Comparison of ENCODE assay signal across 8 cellular contexts in the genomic region with DNA sequence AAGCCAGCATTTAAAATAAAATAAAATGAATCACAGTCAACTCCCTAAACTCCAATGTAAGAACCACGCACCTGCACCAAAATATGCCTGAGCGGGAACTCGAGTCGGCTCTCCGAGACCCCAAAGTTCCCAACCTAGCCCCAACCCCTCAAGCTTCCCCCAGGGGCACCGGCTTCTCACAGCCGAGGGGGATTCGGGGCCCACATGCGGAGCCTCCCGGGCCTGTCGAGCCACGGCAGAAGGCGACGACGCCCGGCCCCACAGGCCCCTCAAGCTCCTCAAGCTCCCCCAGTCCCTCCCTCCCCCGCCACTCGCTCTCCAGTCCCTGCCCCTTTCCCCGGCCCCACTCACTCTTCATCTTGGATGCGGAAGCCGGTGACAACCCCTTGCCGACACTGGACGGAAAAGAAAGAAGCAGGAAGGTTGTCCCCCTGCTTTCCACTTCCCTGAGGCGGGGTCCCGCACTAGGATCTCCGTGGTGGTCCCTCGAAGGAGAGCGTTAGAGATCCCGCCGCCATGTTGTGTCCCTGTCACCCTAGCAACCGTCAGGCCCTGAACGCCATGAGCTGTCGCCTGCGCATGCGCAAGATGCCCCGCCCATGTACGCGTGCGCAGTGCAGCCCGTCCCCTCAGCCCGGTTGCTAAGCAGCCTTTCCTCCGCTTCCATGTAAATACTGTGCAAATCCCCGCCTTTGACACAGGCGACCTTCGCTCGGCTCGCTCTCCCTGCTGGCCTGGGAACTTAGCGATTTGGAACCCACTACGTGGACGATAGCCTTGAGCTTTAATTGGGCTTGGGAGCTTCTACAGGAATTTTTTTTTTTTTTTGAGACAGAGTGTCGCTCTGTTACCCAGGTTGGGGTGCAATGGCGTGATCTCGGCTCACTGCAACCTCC. TPM values are rescaled to one million over a fixed set of nuclear protein-coding genes. Genes with fewer than 3 reads are reported as not detected.
A peak's percentile ranks its signal among the peaks of the same experiment; 100 is the strongest.
DNase-seq lines count a peak whose midpoint lies in the region; ATAC-seq and TF ChIP-seq lines count a peak whose summit lies in the region.

A gene with protein sequence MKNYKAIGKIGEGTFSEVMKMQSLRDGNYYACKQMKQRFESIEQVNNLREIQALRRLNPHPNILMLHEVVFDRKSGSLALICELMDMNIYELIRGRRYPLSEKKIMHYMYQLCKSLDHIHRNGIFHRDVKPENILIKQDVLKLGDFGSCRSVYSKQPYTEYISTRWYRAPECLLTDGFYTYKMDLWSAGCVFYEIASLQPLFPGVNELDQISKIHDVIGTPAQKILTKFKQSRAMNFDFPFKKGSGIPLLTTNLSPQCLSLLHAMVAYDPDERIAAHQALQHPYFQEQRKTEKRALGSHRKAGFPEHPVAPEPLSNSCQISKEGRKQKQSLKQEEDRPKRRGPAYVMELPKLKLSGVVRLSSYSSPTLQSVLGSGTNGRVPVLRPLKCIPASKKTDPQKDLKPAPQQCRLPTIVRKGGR (minus strand): TSS at position 554 of the 896 bp plus-strand sequence. CDS start 196 bp downstream, at position 358.

- ATAC-seq in HG02885 (IDR thresholded peaks at IDR 0.05; ENCODE audit: poor library complexity, unreplicated experiment) (peak; percentile 98), upper lobe of left lung (ENCODE audit: low FRiP score in 2 of 2) (peak; percentile 97 to 99)

- DNase-seq in GM13976 (ENCODE audit: low spot score) (peak; percentile 99), NCI-H1694 (lab: John Stamatoyannopoulos, UW) (peak; percentile 99), T-helper 1 cell (peak; percentile 91 to 95 (median 94)), amniotic stem cell (lab: John Stamatoyannopoulos, UW) (peak; percentile 93), left ventricle myocardium inferior (peak; percentile 96), posterior vena cava (ENCODE audit: low spot score) (peak; percentile 99), upper lobe of left lung (peak; percentile 95 to 100)

- H3K27ac ChIP-seq in left ventricle myocardium inferior (replicated peaks) (peak within 1 kb of the TSS; percentile 85), upper lobe of left lung (peak within 1 kb of the TSS; percentile 5 to 82 (median 64))

- TF ChIP-seq EP300 in upper lobe of left lung (IDR thresholded peaks at IDR 0.05) = no peak

- intact Hi-C loops in left ventricle myocardium inferior (cut with micrococcal nuclease) = no loop called here
- intact Hi-C loops in posterior vena cava (cut with DNase I) = no loop called here

- TF ChIP-seq POLR2A in upper lobe of left lung (IDR thresholded peaks at IDR 0.05) = peak in 2 of 4 donors; percentile 10 to 38

- TF ChIP-seq CTCF in GM13976 (IDR thresholded peaks at IDR 0.05; ENCODE audit: borderline replicate concordance, control extremely low read depth, extremely low read depth, insufficient read depth, missing control alignments) = no peak
- no peak for TF ChIP-seq CTCF in left ventricle myocardium inferior (IDR thresholded peaks at IDR 0.05; ENCODE audit: borderline replicate concordance)
- no peak for TF ChIP-seq CTCF in upper lobe of left lung (IDR thresholded peaks at IDR 0.05)

- H3K9me3 ChIP-seq in left ventricle myocardium inferior (replicated peaks) (no peaks in the 10 kb centered on the region), upper lobe of left lung (no peaks in the 10 kb centered on the region)

- H3K4me1 ChIP-seq in left ventricle myocardium inferior = peaks cover 19% of the 10 kb centered on the region
- peaks cover 5 to 14% (median 9%) of the 10 kb centered on the region in 4 donors for H3K4me1 ChIP-seq in upper lobe of left lung

- H3K36me3 ChIP-seq in left ventricle myocardium inferior (no peaks in the 10 kb centered on the region), upper lobe of left lung (no peaks in the 10 kb centered on the region)

- in situ Hi-C loops in GM13976 (cut with MboI; ENCODE audit: low sequenced_read_pairs, unreplicated experiment) = no loop called here

- H3K27me3 ChIP-seq in left ventricle myocardium inferior (ENCODE audit: low read depth) = no peaks in the 10 kb centered on the region
- no peaks in the 10 kb centered on the region for H3K27me3 ChIP-seq in upper lobe of left lung

- H3K4me3 ChIP-seq in left ventricle myocardium inferior (peak within 1 kb of the TSS; percentile 77), upper lobe of left lung (peak within 1 kb of the TSS; percentile 64 to 93 (median 84))

- WGBS in upper lobe of left lung, 2 donors = 1% methylated on average over 24 to 45 of the region's 53 CpGs

RNA-seq across cellular contexts. Expression of the gene that starts here (rescaled TPM):
- total RNA-seq in left ventricle myocardium inferior (12.2 TPM), posterior vena cava (10 to 100 TPM in 1 of 2 donors, 1 to 10 TPM in 1; 8.4 to 10.0 TPM), upper lobe of left lung (10 to 100 TPM in 5 of 6 donors, 1 to 10 TPM in 1; 8.8 to 66.0 (median 29.4) TPM)

Comparison
In these comparisons a context has a peak if more than half of its experiments do, and no peak if none do; other contexts are left out.
1. Peak in every context shown above with its lines: DNase-seq, ATAC-seq, H3K4me3 ChIP-seq and H3K27ac ChIP-seq.